8 cellular contexts compared by ENCODE assay signal in the genomic region with DNA sequence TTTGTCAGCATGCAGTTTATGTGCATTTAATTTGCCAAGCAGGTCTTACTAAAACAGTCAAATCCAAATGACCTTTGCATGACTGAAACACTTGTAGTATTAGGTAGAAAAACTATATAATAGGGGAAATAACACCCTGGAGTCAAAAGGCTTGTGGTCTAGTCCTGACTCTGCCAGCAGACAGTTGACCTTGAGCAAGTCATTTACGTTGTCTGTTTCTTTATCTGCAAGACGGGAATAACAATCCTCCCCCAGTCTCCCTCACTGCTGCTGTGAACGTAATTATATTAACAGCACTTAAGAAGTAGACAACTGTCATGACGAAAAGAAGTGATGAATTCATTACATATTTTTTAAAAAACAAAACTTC.
DNase-seq lines count a peak whose midpoint lies in the region; ATAC-seq and TF ChIP-seq lines count a peak whose summit lies in the region.

No MANE protein-coding gene starts in this region.

- ATAC-seq in GM18867 (IDR thresholded peaks at IDR 0.05; ENCODE audit: unreplicated experiment) (peak; percentile 46), HG02623 (IDR thresholded peaks at IDR 0.05; ENCODE audit: unreplicated experiment) (peak; percentile 14)

- no peak overlapping the region for H3K4me3 ChIP-seq in coronary artery

- H3K27ac ChIP-seq in coronary artery = no peak overlapping the region

- no peak for TF ChIP-seq CTCF in coronary artery (IDR thresholded peaks at IDR 0.05)

- DNase-seq in NOMO-1 (lab: John Stamatoyannopoulos, UW; ENCODE audit: unreplicated experiment in 2 of 2) = peak; percentile 48 to 89
- peak; percentile 60 for DNase-seq in erythroblast (lab: John Stamatoyannopoulos, UW)
- DNase-seq in Ammon's horn (ENCODE audit: low spot score) = no peak
- no peak for DNase-seq in NCI-H187 treated with DMSO at 0.1 percent for 48 hours (lab: John Stamatoyannopoulos, UW)
- no peak for DNase-seq in coronary artery (ENCODE audit: low spot score)
- DNase-seq in glomerular visceral epithelial cell (ENCODE audit: extremely low spot score) = no peak

- TF ChIP-seq POLR2A in erythroblast (IDR thresholded peaks at IDR 0.05; ENCODE audit: low read length) = no peak

Comparison
In these comparisons a context has a peak if more than half of its experiments do, and no peak if none do; other contexts are left out.
1. DNase-seq: peak in NOMO-1 (2 of 2) and erythroblast (2 of 2); none in Ammon's horn (single experiment), NCI-H187 treated with DMSO at 0.1 percent for 48 hours (single experiment), coronary artery (single experiment) and glomerular visceral epithelial cell (single experiment).